Comparison of ENCODE assay signal across 1 cellular context in genomic region chr3:27614592-27614991, GRCh38.
TF ChIP-seq lines count a peak whose summit lies in the region.

No MANE protein-coding gene starts in this region.

TF ChIP-seq in HEK293, 187 proteins besides CTCF, POLR2A, EP300 and RAD21 (continued from another document):
- TF ChIP-seq ZNF488 (tag by site-specific recombination; IDR thresholded peaks at IDR 0.05) (no peak), YY1 (tag by site-specific recombination; IDR thresholded peaks at IDR 0.05) (no peak), ZBTB7A (tag by site-specific recombination; IDR thresholded peaks at IDR 0.05; ENCODE audit: low read depth) (no peak), ZNF792 (tag by site-specific recombination; IDR thresholded peaks at IDR 0.05) (no peak)
TF ChIP-seq in HEK293: peak in this region for 1.
